8 cellular contexts compared by ENCODE assay signal in genomic region chr11:124865181-124865901, GRCh38. TPM values are rescaled to one million over a fixed set of nuclear protein-coding genes. Genes with fewer than 3 reads are reported as not detected.
DNase-seq lines count a peak whose midpoint lies in the region; ATAC-seq and TF ChIP-seq lines count a peak whose summit lies in the region.

Gene ROBO3, plus strand, starts transcription at chr11:124865432. Its CDS starts 146 bp downstream, at chr11:124865578.

- peaks cover 76% of the 10 kb centered on the region for H3K27me3 ChIP-seq in CD8-positive, alpha-beta memory T cell (ENCODE audit: insufficient read depth, low read length, poor library complexity, severe bottlenecking)
- peaks cover 100% of the 10 kb centered on the region for H3K27me3 ChIP-seq in endodermal cell (ENCODE audit: control insufficient read depth, insufficient read depth, low read length, poor library complexity, severe bottlenecking)

- POLR2A ChIA-PET in CD8-positive, alpha-beta memory T cell (lab: Charles Lee) = interaction anchor here (0.6 kb wide), 1 partner anchor 11 kb away, joined by 3 read pairs; no protein-coding TSS in a partner anchor

- H3K4me1 Mint-ChIP-seq in CD8-positive, alpha-beta memory T cell = peaks cover 33 to 54% (median 41%) of the 10 kb centered on the region in 3 donors
- peaks cover 32% of the 10 kb centered on the region for H3K4me1 Mint-ChIP-seq in endodermal cell

- H3K9ac ChIP-seq in endodermal cell (ENCODE audit: extremely low read depth, low read length, poor library complexity, severe bottlenecking) = no peak within 1 kb of the TSS

- CTCF ChIA-PET in CD8-positive, alpha-beta memory T cell (lab: Charles Lee) = interaction anchor here (0.8 to 2.3 kb wide), 14 partner anchors 8 to 196 kb away, joined by 3 to 21 read pairs (median 5); no protein-coding TSS in a partner anchor

- no peaks in the 10 kb centered on the region for H3K9me3 ChIP-seq in CD8-positive, alpha-beta memory T cell (ENCODE audit: low read length)
- H3K9me3 ChIP-seq in endodermal cell (ENCODE audit: control insufficient read depth, low read length) = no peaks in the 10 kb centered on the region

- peaks cover 32% of the 10 kb centered on the region for H3K4me1 ChIP-seq in CD8-positive, alpha-beta memory T cell (ENCODE audit: insufficient read depth, low read length)
- H3K4me1 ChIP-seq in endodermal cell (ENCODE audit: control insufficient read depth, insufficient read depth, low read length) = peaks cover 8% of the 10 kb centered on the region

- no peak for DNase-seq in CD8-positive, alpha-beta memory T cell
- DNase-seq in NCI-H345 (lab: John Stamatoyannopoulos, UW) = peak; percentile 41
- peak; percentile 68 for DNase-seq in endodermal cell
- no peak for DNase-seq in omental fat pad (ENCODE audit: low spot score)
- no peak for DNase-seq in HT-29 (ENCODE audit: low spot score)
- DNase-seq in CD1c-positive myeloid dendritic cell (ENCODE audit: extremely low spot score) = no peak

- H3K36me3 ChIP-seq in CD8-positive, alpha-beta memory T cell (ENCODE audit: insufficient read depth, low read length) = no peaks in the 10 kb centered on the region
- H3K36me3 ChIP-seq in endodermal cell (ENCODE audit: control insufficient read depth, insufficient read depth, low read length) = no peaks in the 10 kb centered on the region

- TF ChIP-seq CTCF in endodermal cell (conservative IDR thresholded peaks at IDR 0.05) (no peak), omental fat pad (IDR thresholded peaks at IDR 0.05) (no peak)

- peaks cover 0 to under 1% (median 0%) of the 10 kb centered on the region in 5 donors for H3K9me3 Mint-ChIP-seq in CD8-positive, alpha-beta memory T cell
- no peaks in the 10 kb centered on the region for H3K9me3 Mint-ChIP-seq in endodermal cell

- H3K27ac ChIP-seq in CD8-positive, alpha-beta memory T cell (ENCODE audit: low read depth, low read length) = no peak within 1 kb of the TSS
- H3K27ac ChIP-seq in endodermal cell (ENCODE audit: low read depth, low read length) = no peak within 1 kb of the TSS

- no peak within 1 kb of the TSS for H3K4me3 ChIP-seq in CD8-positive, alpha-beta memory T cell (ENCODE audit: low read length)
- peak within 1 kb of the TSS; percentile 73 for H3K4me3 ChIP-seq in endodermal cell (ENCODE audit: low read length)

- peak within 1 kb of the TSS in 4 of 7 donors; percentile 41 to 62 (median 47) for H3K4me3 Mint-ChIP-seq in CD8-positive, alpha-beta memory T cell
- peak within 1 kb of the TSS; percentile 38 for H3K4me3 Mint-ChIP-seq in endodermal cell

- 3 to 4% methylated on average over 25 to 49 of the region's 53 CpGs for WGBS in endodermal cell (ENCODE audit: insufficient coverage in 1 of 2, insufficient read length in 1 of 2), 2 experiments

- H3K36me3 Mint-ChIP-seq in CD8-positive, alpha-beta memory T cell = no peaks in the 10 kb centered on the region
- H3K36me3 Mint-ChIP-seq in endodermal cell (ENCODE audit: low read depth) = no peaks in the 10 kb centered on the region

- H3K27me3 Mint-ChIP-seq in CD8-positive, alpha-beta memory T cell = peaks cover 73 to 96% of the 10 kb centered on the region in 2 donors
- peaks cover 100% of the 10 kb centered on the region for H3K27me3 Mint-ChIP-seq in endodermal cell (ENCODE audit: insufficient read depth)

- ATAC-seq in omental fat pad (ENCODE audit: low FRiP score) (no peak), HG03175 (IDR thresholded peaks at IDR 0.05; ENCODE audit: unreplicated experiment) (no peak), HG03442 (IDR thresholded peaks at IDR 0.05; ENCODE audit: unreplicated experiment) (no peak)

- H3K27ac Mint-ChIP-seq in CD8-positive, alpha-beta memory T cell = no peak within 1 kb of the TSS
- H3K27ac Mint-ChIP-seq in endodermal cell = no peak within 1 kb of the TSS

RNA-seq across cellular contexts. Expression of gene ROBO3, which starts in this region (rescaled TPM):
- total RNA-seq in CD8-positive, alpha-beta memory T cell = 1 to 10 TPM; 7.7 to 9.4 TPM
- polyA plus RNA-seq in CD8-positive, alpha-beta memory T cell = 2.2 TPM
- total RNA-seq in endodermal cell = 10 to 100 TPM; 15.3 to 16.2 TPM
- polyA plus RNA-seq in endodermal cell (2013, experiment 1 of 2) = 115 TPM
- polyA plus RNA-seq in endodermal cell (2013, experiment 2 of 2) = 77.1 TPM
- 10 to 100 TPM; 24.5 to 71.5 (median 27.9) TPM for total RNA-seq in omental fat pad
- total RNA-seq in HT-29 (2014; rRNA removed; shearing (Covaris generic)) = 3.8 and 5.5 TPM in 2 replicates

Comparison
In these comparisons a context has a peak if more than half of its experiments do, and no peak if none do; other contexts are left out.
1. DNase-seq: peak in NCI-H345 (single experiment) and endodermal cell (single experiment); none in CD8-positive, alpha-beta memory T cell (0 of 5), omental fat pad (single experiment), HT-29 (single experiment) and CD1c-positive myeloid dendritic cell (single experiment).